Comparison of ENCODE assay signal across 8 cellular contexts in genomic region chr11:75399344-75400109, GRCh38. TPM values are rescaled to one million over a fixed set of nuclear protein-coding genes. Genes with fewer than 3 reads are reported as not detected.
DNase-seq lines count a peak whose midpoint lies in the region; ATAC-seq and TF ChIP-seq lines count a peak whose summit lies in the region.

TSS of gene RPS3 (plus strand) at chr11:75399518. CDS start at chr11:75399548, 30 bp downstream.

- H3K36me3 Mint-ChIP-seq in CD4-positive, alpha-beta T cell (ENCODE audit: low read depth) = peaks cover 52% of the 10 kb centered on the region
- peaks cover 53% of the 10 kb centered on the region for H3K36me3 Mint-ChIP-seq in activated CD4-positive, alpha-beta memory T cell treated with anti-CD3 and anti-CD28 coated beads, Interleukin-2, amount 10 ng/mL, durations not matched to agents 7 days and 5 days (ENCODE audit: low read depth)

- H3K27ac ChIP-seq in CD4-positive, alpha-beta T cell (ENCODE audit: low read depth, low read length) = peak within 1 kb of the TSS; percentile 86
- H3K27ac ChIP-seq in ectodermal cell (ENCODE audit: insufficient read depth, low read depth, low read length, poor library complexity, severe bottlenecking) = peak within 1 kb of the TSS; percentile 96
- peak within 1 kb of the TSS; percentile 85 to 93 for H3K27ac ChIP-seq in lung (ENCODE audit: low read depth in 1 of 2, low read length in 1 of 2)

- CTCF ChIA-PET in CD4-positive, alpha-beta T cell (lab: Charles Lee) = interaction anchor here (1.5 to 1.6 kb wide), 2 partner anchors 9 to 126 kb away, joined by 3 to 7 read pairs; partner anchors contain the start of gene GDPD5
- CTCF ChIA-PET in activated CD4-positive, alpha-beta memory T cell treated with anti-CD3 and anti-CD28 coated beads, Interleukin-2, amount 10 ng/mL, durations not matched to agents 7 days and 5 days (lab: Charles Lee) = interaction anchor here (1.1 to 2.4 kb wide), 9 partner anchors 9 to 132 kb away, joined by 3 to 27 read pairs (median 5); no protein-coding TSS in a partner anchor

- H3K4me3 Mint-ChIP-seq in CD4-positive, alpha-beta T cell = peak within 1 kb of the TSS; percentile 86
- H3K4me3 Mint-ChIP-seq in activated CD4-positive, alpha-beta memory T cell treated with anti-CD3 and anti-CD28 coated beads, Interleukin-2, amount 10 ng/mL, durations not matched to agents 7 days and 5 days = peak within 1 kb of the TSS; percentile 96

- no peaks in the 10 kb centered on the region for H3K27me3 Mint-ChIP-seq in CD4-positive, alpha-beta T cell
- peaks cover 6% of the 10 kb centered on the region for H3K27me3 Mint-ChIP-seq in activated CD4-positive, alpha-beta memory T cell treated with anti-CD3 and anti-CD28 coated beads, Interleukin-2, amount 10 ng/mL, durations not matched to agents 7 days and 5 days

- TF ChIP-seq CTCF in CD4-positive, alpha-beta T cell (IDR thresholded peaks at IDR 0.05) = peak; percentile 33
- peak; percentile 9 for TF ChIP-seq CTCF in lung (IDR thresholded peaks at IDR 0.05; ENCODE audit: control extremely low read depth, extremely low read depth)

- peak; percentile 88 for ATAC-seq in CD4-positive, alpha-beta T cell (ENCODE audit: poor library complexity)
- ATAC-seq in GM19395 (IDR thresholded peaks at IDR 0.05; ENCODE audit: unreplicated experiment) (peak; percentile 93), HG03565 (IDR thresholded peaks at IDR 0.05; ENCODE audit: unreplicated experiment) (peak; percentile 88), lung (ENCODE audit: insufficient read depth, low FRiP score) (peak; percentile 95)

- H3K4me3 ChIP-seq in ectodermal cell (ENCODE audit: insufficient read depth, low read depth, low read length) = peak within 1 kb of the TSS; percentile 91
- peak within 1 kb of the TSS; percentile 76 for H3K4me3 ChIP-seq in lung

- no peaks in the 10 kb centered on the region for H3K9me3 ChIP-seq in CD4-positive, alpha-beta T cell (ENCODE audit: control insufficient read depth, low read length)
- H3K9me3 ChIP-seq in ectodermal cell (ENCODE audit: control insufficient read depth, low read length) (no peaks in the 10 kb centered on the region), lung (ENCODE audit: control insufficient read depth in 2 of 2, insufficient read depth in 1 of 2, low read length in 1 of 2) (no peaks in the 10 kb centered on the region)

- peak; percentile 79 to 89 (median 82) for DNase-seq in CD4-positive, alpha-beta T cell
- DNase-seq in NCI-H82 (lab: John Stamatoyannopoulos, UW) (peak; percentile 94), lung (ENCODE audit: low spot score) (peak; percentile 92)
- peak; percentile 92 for DNase-seq in activated CD4-positive, alpha-beta memory T cell treated with anti-CD3 and anti-CD28 coated beads, Interleukin-2, amount 10 ng/mL, durations not matched to agents 7 days and 5 days
- DNase-seq in stimulated activated CD4-positive, alpha-beta T cell treated with anti-CD3 and anti-CD28 coated beads, TNF-alpha, amount 100 ng/mL, for 4 hours (ENCODE audit: low read depth in 3 of 3) = peak; percentile 79 to 81 (median 80)

- 0 to 1% methylated on average over 52 to 53 of the region's 53 CpGs for WGBS in ectodermal cell, 2 experiments
- 0% methylated on average over 53 of the region's 53 CpGs for WGBS in lung, 2 donors

- peaks cover 54% of the 10 kb centered on the region for H3K4me1 Mint-ChIP-seq in CD4-positive, alpha-beta T cell (ENCODE audit: low read depth)
- peaks cover 46% of the 10 kb centered on the region for H3K4me1 Mint-ChIP-seq in activated CD4-positive, alpha-beta memory T cell treated with anti-CD3 and anti-CD28 coated beads, Interleukin-2, amount 10 ng/mL, durations not matched to agents 7 days and 5 days

- peak within 1 kb of the TSS; percentile 92 for H3K27ac Mint-ChIP-seq in CD4-positive, alpha-beta T cell
- peak within 1 kb of the TSS; percentile 98 for H3K27ac Mint-ChIP-seq in activated CD4-positive, alpha-beta memory T cell treated with anti-CD3 and anti-CD28 coated beads, Interleukin-2, amount 10 ng/mL, durations not matched to agents 7 days and 5 days

- no peaks in the 10 kb centered on the region for H3K9me3 Mint-ChIP-seq in CD4-positive, alpha-beta T cell
- H3K9me3 Mint-ChIP-seq in activated CD4-positive, alpha-beta memory T cell treated with anti-CD3 and anti-CD28 coated beads, Interleukin-2, amount 10 ng/mL, durations not matched to agents 7 days and 5 days = no peaks in the 10 kb centered on the region

- H3K4me1 ChIP-seq in ectodermal cell (ENCODE audit: control insufficient read depth, insufficient read depth, low read length) (peaks cover 18% of the 10 kb centered on the region), lung (ENCODE audit: control insufficient read depth in 2 of 2, insufficient read depth in 2 of 2, low read length in 2 of 2) (peaks cover 5 to 10% of the 10 kb centered on the region in 2 donors)

- intact Hi-C loops in CD4-positive, alpha-beta T cell (cut with DNase I, micrococcal nuclease) = loop anchor here in 1 of 2 experiments (2.0 to 10.0 kb wide), 4 partner anchors 33 to 905 kb away; partner anchors contain the start of genes KLHL35, LIPT2, SPCS2 and XRRA1

- no peaks in the 10 kb centered on the region for H3K27me3 ChIP-seq in CD4-positive, alpha-beta T cell (ENCODE audit: control insufficient read depth, insufficient read depth, low read length)
- H3K27me3 ChIP-seq in ectodermal cell (ENCODE audit: control insufficient read depth, insufficient read depth, low read length, poor library complexity, severe bottlenecking) = no peaks in the 10 kb centered on the region
- no peaks in the 10 kb centered on the region for H3K27me3 ChIP-seq in lung (ENCODE audit: control insufficient read depth, insufficient read depth)

- POLR2A ChIA-PET in CD4-positive, alpha-beta T cell (lab: Charles Lee) = interaction anchor here (0.6 to 3.2 kb wide), 15 partner anchors 9 to 129 kb away, joined by 3 to 24 read pairs (median 4); no protein-coding TSS in a partner anchor
- POLR2A ChIA-PET in activated CD4-positive, alpha-beta memory T cell treated with anti-CD3 and anti-CD28 coated beads, Interleukin-2, amount 10 ng/mL, durations not matched to agents 7 days and 5 days (lab: Charles Lee) = interaction anchor here (0.7 to 3.4 kb wide), 23 partner anchors 9 to 138 kb away, joined by 3 to 29 read pairs (median 6); partner anchors contain the start of genes ARRB1 and GDPD5

- H3K36me3 ChIP-seq in ectodermal cell (ENCODE audit: control insufficient read depth, insufficient read depth, low read length) = peaks cover 30% of the 10 kb centered on the region
- H3K36me3 ChIP-seq in lung (ENCODE audit: control insufficient read depth in 2 of 2, insufficient read depth in 2 of 2, low read length in 2 of 2) = peaks cover 27 to 31% of the 10 kb centered on the region in 2 donors

RNA-seq across cellular contexts. Expression of gene RPS3, which starts in this region (rescaled TPM):
- total RNA-seq in CD4-positive, alpha-beta T cell = 1,000 to 10,000 TPM; 4,753 to 4,828 TPM
- total RNA-seq in activated CD4-positive, alpha-beta memory T cell treated with anti-CD3 and anti-CD28 coated beads, Interleukin-2, amount 10 ng/mL, durations not matched to agents 7 days and 5 days = 1,000 to 10,000 TPM; 2,828 to 2,853 TPM
- 3,603 TPM for polyA plus RNA-seq in ectodermal cell (2013, experiment 1 of 4)
- polyA plus RNA-seq in ectodermal cell (2013, experiment 2 of 4) = 3,682 TPM
- polyA plus RNA-seq in ectodermal cell (2013, experiment 3 of 4) = 3,548 TPM
- 4,018 TPM for polyA plus RNA-seq in ectodermal cell (2013, experiment 4 of 4)
- total RNA-seq in lung = 1,000 to 10,000 TPM; 1,036 to 2,104 TPM
- polyA plus RNA-seq in lung = 1,000 to 10,000 TPM; 2,193 to 2,813 TPM

Comparison
In these comparisons a context has a peak if more than half of its experiments do, and no peak if none do; other contexts are left out.
1. Peak in every context shown above with its lines: DNase-seq, ATAC-seq, H3K4me3 ChIP-seq and H3K27ac ChIP-seq.